1 cellular context compared by ENCODE assay signal in the genomic region with DNA sequence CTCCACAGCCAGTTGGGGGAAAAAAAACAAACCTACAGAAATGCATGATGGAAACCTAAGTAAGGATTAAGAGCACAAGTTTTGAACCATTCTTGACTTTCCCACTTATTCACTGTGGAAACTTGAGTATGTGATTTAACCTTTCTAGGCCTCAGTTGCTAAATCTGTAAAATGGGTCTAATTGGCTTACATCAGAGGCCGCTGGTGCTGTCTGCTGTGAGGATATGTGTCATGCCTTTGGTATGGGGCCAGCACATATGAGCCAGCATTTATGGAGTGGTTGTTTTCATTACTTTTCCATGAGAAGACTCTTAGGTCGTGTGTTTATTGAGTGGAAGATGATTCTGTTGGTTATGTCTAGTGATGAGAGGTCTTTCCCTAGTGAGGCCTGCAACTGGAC.
TF ChIP-seq lines count a peak whose summit lies in the region.

No MANE protein-coding gene starts in this region.

TF ChIP-seq in K562, 482 proteins besides CTCF, POLR2A, EP300 and RAD21 (continued from another document and continues in another):
- TF ChIP-seq, protein P1, sequence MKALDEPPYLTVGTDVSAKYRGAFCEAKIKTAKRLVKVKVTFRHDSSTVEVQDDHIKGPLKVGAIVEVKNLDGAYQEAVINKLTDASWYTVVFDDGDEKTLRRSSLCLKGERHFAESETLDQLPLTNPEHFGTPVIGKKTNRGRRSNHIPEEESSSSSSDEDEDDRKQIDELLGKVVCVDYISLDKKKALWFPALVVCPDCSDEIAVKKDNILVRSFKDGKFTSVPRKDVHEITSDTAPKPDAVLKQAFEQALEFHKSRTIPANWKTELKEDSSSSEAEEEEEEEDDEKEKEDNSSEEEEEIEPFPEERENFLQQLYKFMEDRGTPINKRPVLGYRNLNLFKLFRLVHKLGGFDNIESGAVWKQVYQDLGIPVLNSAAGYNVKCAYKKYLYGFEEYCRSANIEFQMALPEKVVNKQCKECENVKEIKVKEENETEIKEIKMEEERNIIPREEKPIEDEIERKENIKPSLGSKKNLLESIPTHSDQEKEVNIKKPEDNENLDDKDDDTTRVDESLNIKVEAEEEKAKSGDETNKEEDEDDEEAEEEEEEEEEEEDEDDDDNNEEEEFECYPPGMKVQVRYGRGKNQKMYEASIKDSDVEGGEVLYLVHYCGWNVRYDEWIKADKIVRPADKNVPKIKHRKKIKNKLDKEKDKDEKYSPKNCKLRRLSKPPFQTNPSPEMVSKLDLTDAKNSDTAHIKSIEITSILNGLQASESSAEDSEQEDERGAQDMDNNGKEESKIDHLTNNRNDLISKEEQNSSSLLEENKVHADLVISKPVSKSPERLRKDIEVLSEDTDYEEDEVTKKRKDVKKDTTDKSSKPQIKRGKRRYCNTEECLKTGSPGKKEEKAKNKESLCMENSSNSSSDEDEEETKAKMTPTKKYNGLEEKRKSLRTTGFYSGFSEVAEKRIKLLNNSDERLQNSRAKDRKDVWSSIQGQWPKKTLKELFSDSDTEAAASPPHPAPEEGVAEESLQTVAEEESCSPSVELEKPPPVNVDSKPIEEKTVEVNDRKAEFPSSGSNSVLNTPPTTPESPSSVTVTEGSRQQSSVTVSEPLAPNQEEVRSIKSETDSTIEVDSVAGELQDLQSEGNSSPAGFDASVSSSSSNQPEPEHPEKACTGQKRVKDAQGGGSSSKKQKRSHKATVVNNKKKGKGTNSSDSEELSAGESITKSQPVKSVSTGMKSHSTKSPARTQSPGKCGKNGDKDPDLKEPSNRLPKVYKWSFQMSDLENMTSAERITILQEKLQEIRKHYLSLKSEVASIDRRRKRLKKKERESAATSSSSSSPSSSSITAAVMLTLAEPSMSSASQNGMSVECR (CRISPR knock-in tag; IDR thresholded peaks at IDR 0.05) = no peak
- TF ChIP-seq PPARD (CRISPR knock-in tag; IDR thresholded peaks at IDR 0.05) (no peak), RBM39 (optimal IDR thresholded peaks at IDR 0.05; ENCODE audit: low read depth, low read length) (no peak), PTRF (tag; IDR thresholded peaks at IDR 0.05) (no peak), ZNF785 (CRISPR knock-in tag; IDR thresholded peaks at IDR 0.05) (no peak), KAT7 (CRISPR knock-in tag; IDR thresholded peaks at IDR 0.05; ENCODE audit: borderline replicate concordance) (no peak), ZBED1 (IDR thresholded peaks at IDR 0.05) (no peak), SETDB1 (IDR thresholded peaks at IDR 0.05; ENCODE audit: low read length) (no peak), KLF13 (tag; IDR thresholded peaks at IDR 0.05; ENCODE audit: borderline replicate concordance, low read depth) (no peak), SAFB (IDR thresholded peaks at IDR 0.05; ENCODE audit: borderline replicate concordance, low read depth, low read length) (no peak), CBX3 (IDR thresholded peaks at IDR 0.05; ENCODE audit: borderline replicate concordance in 1 of 2, low read length in 2 of 2) (0 out of 3 replicates have a peak, but pooled peaks of 1 of the 2 experiments have one; percentile 21), BCOR (IDR thresholded peaks at IDR 0.05) (peak; percentile 93), ZSCAN32 (CRISPR knock-in tag; IDR thresholded peaks at IDR 0.05) (no peak), SIN3B (IDR thresholded peaks at IDR 0.05; ENCODE audit: low read depth) (no peak), SMARCA5 (IDR thresholded peaks at IDR 0.05) (peak; percentile 55; the same call in 1 of the 2 replicates), MEF2D (tag; conservative IDR thresholded peaks at IDR 0.05; ENCODE audit: low read depth) (no peak), BRD4 (IDR thresholded peaks at IDR 0.05) (no peak), DDX20 (tag; IDR thresholded peaks at IDR 0.05; ENCODE audit: low read depth) (no peak), LEF1 (IDR thresholded peaks at IDR 0.05) (no peak), HNRNPUL1 (IDR thresholded peaks at IDR 0.05; ENCODE audit: low read length) (no peak), FOSL1 (tag; conservative IDR thresholded peaks at IDR 0.05) (no peak), NFIC (IDR thresholded peaks at IDR 0.05) (peak; percentile 40; the same call in 1 of the 2 replicates), RBM14 (IDR thresholded peaks at IDR 0.05; ENCODE audit: borderline replicate concordance, insufficient read depth, low read depth, low read length) (no peak), ZNF57 (CRISPR knock-in tag; IDR thresholded peaks at IDR 0.05) (no peak), MYBL2 (IDR thresholded peaks at IDR 0.05; ENCODE audit: low read depth) (no peak), MYBL2 (CRISPR knock-in tag; IDR thresholded peaks at IDR 0.05; ENCODE audit: borderline replicate concordance) (no peak), ZNF436 (CRISPR knock-in tag; IDR thresholded peaks at IDR 0.05) (no peak), ZNF507 (tag; conservative IDR thresholded peaks at IDR 0.05) (no peak), RBBP5 (IDR thresholded peaks at IDR 0.05; ENCODE audit: borderline replicate concordance, insufficient read depth, low read length, poor library complexity, severe bottlenecking) (no peak), TARDBP (IDR thresholded peaks at IDR 0.05) (no peak), MAFG (tag; conservative IDR thresholded peaks at IDR 0.05) (0 out of 2 replicates have a peak, but pooled peaks have one; percentile 5), FUS (optimal IDR thresholded peaks at IDR 0.05; ENCODE audit: low read depth, low read length) (no peak), ZNF263 (CRISPR knock-in tag; IDR thresholded peaks at IDR 0.05; ENCODE audit: borderline replicate concordance) (no peak), RCOR1 (IDR thresholded peaks at IDR 0.05; ENCODE audit: borderline replicate concordance in 1 of 2, low read depth in 2 of 2, low read length in 2 of 2) (peak in 1 of 2 experiments; percentile 44; a peak in 1 of 4 replicates)
- TF ChIP-seq, protein P2, sequence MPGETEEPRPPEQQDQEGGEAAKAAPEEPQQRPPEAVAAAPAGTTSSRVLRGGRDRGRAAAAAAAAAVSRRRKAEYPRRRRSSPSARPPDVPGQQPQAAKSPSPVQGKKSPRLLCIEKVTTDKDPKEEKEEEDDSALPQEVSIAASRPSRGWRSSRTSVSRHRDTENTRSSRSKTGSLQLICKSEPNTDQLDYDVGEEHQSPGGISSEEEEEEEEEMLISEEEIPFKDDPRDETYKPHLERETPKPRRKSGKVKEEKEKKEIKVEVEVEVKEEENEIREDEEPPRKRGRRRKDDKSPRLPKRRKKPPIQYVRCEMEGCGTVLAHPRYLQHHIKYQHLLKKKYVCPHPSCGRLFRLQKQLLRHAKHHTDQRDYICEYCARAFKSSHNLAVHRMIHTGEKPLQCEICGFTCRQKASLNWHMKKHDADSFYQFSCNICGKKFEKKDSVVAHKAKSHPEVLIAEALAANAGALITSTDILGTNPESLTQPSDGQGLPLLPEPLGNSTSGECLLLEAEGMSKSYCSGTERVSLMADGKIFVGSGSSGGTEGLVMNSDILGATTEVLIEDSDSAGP (CRISPR knock-in tag; IDR thresholded peaks at IDR 0.05) = no peak
- TF ChIP-seq, protein P3, sequence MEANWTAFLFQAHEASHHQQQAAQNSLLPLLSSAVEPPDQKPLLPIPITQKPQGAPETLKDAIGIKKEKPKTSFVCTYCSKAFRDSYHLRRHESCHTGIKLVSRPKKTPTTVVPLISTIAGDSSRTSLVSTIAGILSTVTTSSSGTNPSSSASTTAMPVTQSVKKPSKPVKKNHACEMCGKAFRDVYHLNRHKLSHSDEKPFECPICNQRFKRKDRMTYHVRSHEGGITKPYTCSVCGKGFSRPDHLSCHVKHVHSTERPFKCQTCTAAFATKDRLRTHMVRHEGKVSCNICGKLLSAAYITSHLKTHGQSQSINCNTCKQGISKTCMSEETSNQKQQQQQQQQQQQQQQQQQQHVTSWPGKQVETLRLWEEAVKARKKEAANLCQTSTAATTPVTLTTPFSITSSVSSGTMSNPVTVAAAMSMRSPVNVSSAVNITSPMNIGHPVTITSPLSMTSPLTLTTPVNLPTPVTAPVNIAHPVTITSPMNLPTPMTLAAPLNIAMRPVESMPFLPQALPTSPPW (CRISPR knock-in tag; IDR thresholded peaks at IDR 0.05) = no peak
- TF ChIP-seq, protein P4, sequence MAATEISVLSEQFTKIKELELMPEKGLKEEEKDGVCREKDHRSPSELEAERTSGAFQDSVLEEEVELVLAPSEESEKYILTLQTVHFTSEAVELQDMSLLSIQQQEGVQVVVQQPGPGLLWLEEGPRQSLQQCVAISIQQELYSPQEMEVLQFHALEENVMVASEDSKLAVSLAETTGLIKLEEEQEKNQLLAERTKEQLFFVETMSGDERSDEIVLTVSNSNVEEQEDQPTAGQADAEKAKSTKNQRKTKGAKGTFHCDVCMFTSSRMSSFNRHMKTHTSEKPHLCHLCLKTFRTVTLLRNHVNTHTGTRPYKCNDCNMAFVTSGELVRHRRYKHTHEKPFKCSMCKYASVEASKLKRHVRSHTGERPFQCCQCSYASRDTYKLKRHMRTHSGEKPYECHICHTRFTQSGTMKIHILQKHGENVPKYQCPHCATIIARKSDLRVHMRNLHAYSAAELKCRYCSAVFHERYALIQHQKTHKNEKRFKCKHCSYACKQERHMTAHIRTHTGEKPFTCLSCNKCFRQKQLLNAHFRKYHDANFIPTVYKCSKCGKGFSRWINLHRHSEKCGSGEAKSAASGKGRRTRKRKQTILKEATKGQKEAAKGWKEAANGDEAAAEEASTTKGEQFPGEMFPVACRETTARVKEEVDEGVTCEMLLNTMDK (IDR thresholded peaks at IDR 0.05; ENCODE audit: borderline replicate concordance, insufficient read depth, low read depth, low read length, poor library complexity, severe bottlenecking) = no peak
- TF ChIP-seq, protein P5, sequence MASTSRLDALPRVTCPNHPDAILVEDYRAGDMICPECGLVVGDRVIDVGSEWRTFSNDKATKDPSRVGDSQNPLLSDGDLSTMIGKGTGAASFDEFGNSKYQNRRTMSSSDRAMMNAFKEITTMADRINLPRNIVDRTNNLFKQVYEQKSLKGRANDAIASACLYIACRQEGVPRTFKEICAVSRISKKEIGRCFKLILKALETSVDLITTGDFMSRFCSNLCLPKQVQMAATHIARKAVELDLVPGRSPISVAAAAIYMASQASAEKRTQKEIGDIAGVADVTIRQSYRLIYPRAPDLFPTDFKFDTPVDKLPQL (IDR thresholded peaks at IDR 0.05; ENCODE audit: extremely low read depth, insufficient read length) = no peak
- TF ChIP-seq, protein P6, sequence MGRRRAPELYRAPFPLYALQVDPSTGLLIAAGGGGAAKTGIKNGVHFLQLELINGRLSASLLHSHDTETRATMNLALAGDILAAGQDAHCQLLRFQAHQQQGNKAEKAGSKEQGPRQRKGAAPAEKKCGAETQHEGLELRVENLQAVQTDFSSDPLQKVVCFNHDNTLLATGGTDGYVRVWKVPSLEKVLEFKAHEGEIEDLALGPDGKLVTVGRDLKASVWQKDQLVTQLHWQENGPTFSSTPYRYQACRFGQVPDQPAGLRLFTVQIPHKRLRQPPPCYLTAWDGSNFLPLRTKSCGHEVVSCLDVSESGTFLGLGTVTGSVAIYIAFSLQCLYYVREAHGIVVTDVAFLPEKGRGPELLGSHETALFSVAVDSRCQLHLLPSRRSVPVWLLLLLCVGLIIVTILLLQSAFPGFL (CRISPR knock-in tag; IDR thresholded peaks at IDR 0.05) = no peak
- TF ChIP-seq, protein P7, sequence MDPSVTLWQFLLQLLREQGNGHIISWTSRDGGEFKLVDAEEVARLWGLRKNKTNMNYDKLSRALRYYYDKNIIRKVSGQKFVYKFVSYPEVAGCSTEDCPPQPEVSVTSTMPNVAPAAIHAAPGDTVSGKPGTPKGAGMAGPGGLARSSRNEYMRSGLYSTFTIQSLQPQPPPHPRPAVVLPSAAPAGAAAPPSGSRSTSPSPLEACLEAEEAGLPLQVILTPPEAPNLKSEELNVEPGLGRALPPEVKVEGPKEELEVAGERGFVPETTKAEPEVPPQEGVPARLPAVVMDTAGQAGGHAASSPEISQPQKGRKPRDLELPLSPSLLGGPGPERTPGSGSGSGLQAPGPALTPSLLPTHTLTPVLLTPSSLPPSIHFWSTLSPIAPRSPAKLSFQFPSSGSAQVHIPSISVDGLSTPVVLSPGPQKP (CRISPR knock-in tag; IDR thresholded peaks at IDR 0.05) = no peak
- TF ChIP-seq, protein P8, sequence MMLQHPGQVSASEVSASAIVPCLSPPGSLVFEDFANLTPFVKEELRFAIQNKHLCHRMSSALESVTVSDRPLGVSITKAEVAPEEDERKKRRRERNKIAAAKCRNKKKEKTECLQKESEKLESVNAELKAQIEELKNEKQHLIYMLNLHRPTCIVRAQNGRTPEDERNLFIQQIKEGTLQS (IDR thresholded peaks at IDR 0.05) = peak; percentile 53
- TF ChIP-seq, protein P8 (CRISPR knock-in tag; conservative IDR thresholded peaks at IDR 0.05) = no peak
- TF ChIP-seq, protein P9, sequence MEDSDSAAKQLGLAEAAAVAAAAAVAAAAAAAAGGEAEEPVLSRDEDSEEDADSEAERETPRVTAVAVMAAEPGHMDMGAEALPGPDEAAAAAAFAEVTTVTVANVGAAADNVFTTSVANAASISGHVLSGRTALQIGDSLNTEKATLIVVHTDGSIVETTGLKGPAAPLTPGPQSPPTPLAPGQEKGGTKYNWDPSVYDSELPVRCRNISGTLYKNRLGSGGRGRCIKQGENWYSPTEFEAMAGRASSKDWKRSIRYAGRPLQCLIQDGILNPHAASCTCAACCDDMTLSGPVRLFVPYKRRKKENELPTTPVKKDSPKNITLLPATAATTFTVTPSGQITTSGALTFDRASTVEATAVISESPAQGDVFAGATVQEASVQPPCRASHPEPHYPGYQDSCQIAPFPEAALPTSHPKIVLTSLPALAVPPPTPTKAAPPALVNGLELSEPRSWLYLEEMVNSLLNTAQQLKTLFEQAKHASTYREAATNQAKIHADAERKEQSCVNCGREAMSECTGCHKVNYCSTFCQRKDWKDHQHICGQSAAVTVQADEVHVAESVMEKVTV (CRISPR knock-in tag; IDR thresholded peaks at IDR 0.05) = no peak
- TF ChIP-seq, protein P10, sequence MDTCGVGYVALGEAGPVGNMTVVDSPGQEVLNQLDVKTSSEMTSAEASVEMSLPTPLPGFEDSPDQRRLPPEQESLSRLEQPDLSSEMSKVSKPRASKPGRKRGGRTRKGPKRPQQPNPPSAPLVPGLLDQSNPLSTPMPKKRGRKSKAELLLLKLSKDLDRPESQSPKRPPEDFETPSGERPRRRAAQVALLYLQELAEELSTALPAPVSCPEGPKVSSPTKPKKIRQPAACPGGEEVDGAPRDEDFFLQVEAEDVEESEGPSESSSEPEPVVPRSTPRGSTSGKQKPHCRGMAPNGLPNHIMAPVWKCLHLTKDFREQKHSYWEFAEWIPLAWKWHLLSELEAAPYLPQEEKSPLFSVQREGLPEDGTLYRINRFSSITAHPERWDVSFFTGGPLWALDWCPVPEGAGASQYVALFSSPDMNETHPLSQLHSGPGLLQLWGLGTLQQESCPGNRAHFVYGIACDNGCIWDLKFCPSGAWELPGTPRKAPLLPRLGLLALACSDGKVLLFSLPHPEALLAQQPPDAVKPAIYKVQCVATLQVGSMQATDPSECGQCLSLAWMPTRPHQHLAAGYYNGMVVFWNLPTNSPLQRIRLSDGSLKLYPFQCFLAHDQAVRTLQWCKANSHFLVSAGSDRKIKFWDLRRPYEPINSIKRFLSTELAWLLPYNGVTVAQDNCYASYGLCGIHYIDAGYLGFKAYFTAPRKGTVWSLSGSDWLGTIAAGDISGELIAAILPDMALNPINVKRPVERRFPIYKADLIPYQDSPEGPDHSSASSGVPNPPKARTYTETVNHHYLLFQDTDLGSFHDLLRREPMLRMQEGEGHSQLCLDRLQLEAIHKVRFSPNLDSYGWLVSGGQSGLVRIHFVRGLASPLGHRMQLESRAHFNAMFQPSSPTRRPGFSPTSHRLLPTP (IDR thresholded peaks at IDR 0.05; ENCODE audit: borderline replicate concordance, extremely low read depth, insufficient read length) = no peak
